8 cellular contexts compared by ENCODE assay signal in the genomic region with DNA sequence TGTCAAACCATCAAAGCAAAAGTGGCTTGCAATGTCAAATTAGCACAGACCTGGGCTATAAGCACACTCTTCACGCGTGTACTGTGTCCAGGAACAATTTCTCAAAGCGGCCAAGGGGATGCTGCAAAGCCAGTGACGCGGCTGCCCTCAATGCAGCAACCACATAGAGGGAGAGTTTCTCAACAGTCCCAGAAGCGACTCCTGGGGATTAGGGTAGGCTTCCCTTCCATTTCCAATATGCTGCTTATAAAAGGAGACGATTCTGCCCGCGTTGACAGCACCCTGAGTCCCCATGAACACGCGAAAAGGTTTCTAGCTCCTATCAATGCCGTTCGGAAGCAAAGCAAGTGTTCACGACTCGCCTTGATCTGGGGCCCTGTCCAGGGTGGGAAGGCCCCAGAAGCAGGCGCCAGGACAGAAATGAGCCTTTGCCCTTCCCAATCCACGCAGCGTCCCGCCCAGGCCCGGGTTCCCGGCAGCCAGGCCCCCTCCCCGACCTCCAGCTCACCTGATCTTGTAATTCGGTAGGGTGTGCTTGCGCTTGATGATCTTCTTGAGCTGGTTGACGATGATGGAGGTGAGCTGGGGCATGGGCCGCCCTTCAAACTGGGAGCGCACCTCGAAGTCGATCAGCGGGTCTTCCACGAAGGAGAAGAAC. TPM values are rescaled to one million over a fixed set of nuclear protein-coding genes. Genes with fewer than 3 reads are reported as not detected.
DNase-seq lines count a peak whose midpoint lies in the region; ATAC-seq, FAIRE-seq and TF ChIP-seq lines count a peak whose summit lies in the region.

No MANE protein-coding gene starts in this region.

- H3K9me2 ChIP-seq in SU-DHL-6 (replicated peaks; ENCODE audit: insufficient read depth, low read length) = no peaks in the 10 kb centered on the region

- H3K9ac ChIP-seq in SU-DHL-6 (ENCODE audit: low read length) = peak overlapping the region; percentile 78

- peak overlapping the region; percentile 73 for H2AFZ ChIP-seq in SU-DHL-6 (ENCODE audit: low read depth, low read length, severe bottlenecking)

- no peak for FAIRE-seq in bronchial epithelial cell (lab: Jason Lieb, UNC)

- TF ChIP-seq CTCF in SU-DHL-6 (IDR thresholded peaks at IDR 0.05; ENCODE audit: insufficient read depth, low read length, poor library complexity, severe bottlenecking) = no peak
- TF ChIP-seq CTCF in bronchial epithelial cell (IDR thresholded peaks at IDR 0.05; ENCODE audit: insufficient read depth, low read length, severe bottlenecking) = no peak

- H3F3A ChIP-seq in SU-DHL-6 (ENCODE audit: insufficient read depth) = no peaks in the 10 kb centered on the region

- H3K27me3 ChIP-seq in SU-DHL-6 (ENCODE audit: low read length) (no peaks in the 10 kb centered on the region), bronchial epithelial cell (ENCODE audit: control insufficient read depth, insufficient read depth, low read length) (no peaks in the 10 kb centered on the region)

- no peak overlapping the region for H3K27ac ChIP-seq in SU-DHL-6 (ENCODE audit: low read depth, low read length)

- DNase-seq in DMS 273 (lab: John Stamatoyannopoulos, UW; ENCODE audit: unreplicated experiment) (peak; percentile 54), DMS 273 treated with DMSO at 0.1 percent for 48 hours (lab: John Stamatoyannopoulos, UW) (no peak), bronchial epithelial cell (ENCODE audit: low read depth) (peak; percentile 43), islet precursor cell (peak; percentile 69)
- DNase-seq in stimulated activated CD4-positive, alpha-beta T cell treated with anti-CD3 and anti-CD28 coated beads, Interleukin-12 subunit alpha, Interleukin-12 subunit beta, amount 100 ng/mL, for 4 hours = peak; percentile 2

- H3K79me2 ChIP-seq in SU-DHL-6 (ENCODE audit: insufficient read depth, low read length) = peaks cover 60% of the 10 kb centered on the region

- H3K4me3 ChIP-seq in SU-DHL-6 (ENCODE audit: insufficient read depth, low read length, poor library complexity, severe bottlenecking) (peak overlapping the region; percentile 70), bronchial epithelial cell (ENCODE audit: low read depth, low read length) (peak overlapping the region; percentile 86)

- peak overlapping the region; percentile 98 for H3K4me2 ChIP-seq in SU-DHL-6 (ENCODE audit: low read depth, low read length, poor library complexity, severe bottlenecking)

- H3K36me3 ChIP-seq in SU-DHL-6 (ENCODE audit: low read length) (no peaks in the 10 kb centered on the region), bronchial epithelial cell (ENCODE audit: control insufficient read depth, insufficient read depth, low read length) (no peaks in the 10 kb centered on the region)

- H3K9me3 ChIP-seq in SU-DHL-6 (ENCODE audit: insufficient read depth, low read length) = no peaks in the 10 kb centered on the region

- ATAC-seq in HG03196 (IDR thresholded peaks at IDR 0.05; ENCODE audit: unreplicated experiment) (peak; percentile 31), HG03521 (IDR thresholded peaks at IDR 0.05; ENCODE audit: unreplicated experiment) (no peak)

- H4K20me1 ChIP-seq in SU-DHL-6 (ENCODE audit: low read depth, low read length) = peaks cover 29% of the 10 kb centered on the region

RNA-seq across cellular contexts. Expression of gene PDZD8, which starts 1.3 kb away (rescaled TPM):
- 20.3 and 27.9 TPM in 2 replicates for total RNA-seq in bronchial epithelial cell
